ENCODE assay signal across 8 cellular contexts in the genomic region with DNA sequence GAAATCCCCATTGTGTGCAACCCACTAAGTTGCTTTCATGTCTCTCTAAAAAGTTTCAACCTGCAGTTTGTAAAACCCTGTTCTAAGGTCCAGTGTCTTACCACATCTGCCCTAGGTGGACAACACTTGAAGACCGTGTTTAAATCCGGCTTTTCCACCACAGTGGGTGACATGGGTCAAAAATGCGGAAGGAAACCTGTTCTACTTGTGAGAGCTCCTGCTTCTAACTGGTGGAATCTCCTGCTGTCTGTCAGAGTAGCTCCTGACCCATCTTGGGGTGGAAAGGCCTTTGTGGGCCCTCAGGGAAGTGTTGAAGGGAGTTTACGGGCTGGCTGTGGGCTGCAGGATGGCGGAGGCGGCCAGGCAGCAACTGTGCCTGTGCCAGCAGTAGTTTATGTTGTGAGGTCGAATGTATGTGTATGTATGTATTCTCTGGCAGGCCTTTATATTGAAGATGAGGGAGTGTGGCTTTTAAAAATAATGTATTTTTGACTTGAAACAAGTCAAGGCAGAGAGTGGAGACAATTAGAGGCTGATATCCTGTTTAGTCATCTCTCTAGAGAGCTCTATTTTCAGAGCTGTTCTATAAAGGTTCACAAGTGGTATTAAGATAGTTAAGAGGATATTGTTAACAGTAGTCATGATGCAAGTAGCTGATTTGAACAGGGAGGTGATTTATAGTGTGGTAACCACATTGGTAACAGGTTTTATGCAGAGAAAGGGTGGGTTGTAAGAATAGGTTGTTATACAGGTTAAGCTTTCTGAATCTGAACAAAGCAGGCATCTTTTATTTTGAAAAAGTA.
DNase-seq lines count a peak whose midpoint lies in the region; ATAC-seq and TF ChIP-seq lines count a peak whose summit lies in the region.

No MANE protein-coding gene starts in this region.

- ATAC-seq in GM21381 (IDR thresholded peaks at IDR 0.05; ENCODE audit: unreplicated experiment) (peak; percentile 64), upper lobe of left lung (ENCODE audit: low FRiP score in 2 of 2) (peak; percentile 34 to 35), HG03457 (IDR thresholded peaks at IDR 0.05; ENCODE audit: unreplicated experiment) (no peak)

- TF ChIP-seq CTCF in right atrium auricular region (IDR thresholded peaks at IDR 0.05) (no peak), upper lobe of left lung (IDR thresholded peaks at IDR 0.05) (no peak)

- H3K27me3 ChIP-seq in right atrium auricular region = no peaks in the 10 kb centered on the region
- no peaks in the 10 kb centered on the region for H3K27me3 ChIP-seq in upper lobe of left lung

- H3K4me3 ChIP-seq in right atrium auricular region = no peak overlapping the region
- H3K4me3 ChIP-seq in upper lobe of left lung = no peak overlapping the region

- 57 to 81% methylated on average over 7 of the region's 7 CpGs for WGBS in upper lobe of left lung, 2 donors

- peak overlapping the region; percentile 19 to 70 for H3K27ac ChIP-seq in right atrium auricular region
- H3K27ac ChIP-seq in upper lobe of left lung = peak overlapping the region in 3 of 4 donors; percentile 4 to 75 (median 24)

- no peaks in the 10 kb centered on the region for H3K9me3 ChIP-seq in right atrium auricular region
- H3K9me3 ChIP-seq in upper lobe of left lung = no peaks in the 10 kb centered on the region

- peak; percentile 14 for DNase-seq in GDM1 (lab: John Stamatoyannopoulos, UW)
- peak; percentile 54 for DNase-seq in HT-29 (ENCODE audit: low spot score)
- DNase-seq in activated CD4-positive, alpha-beta T cell treated with anti-CD3 and anti-CD28 coated beads, Interleukin-2, amount 50 U/mL, for 48 hours = peak; percentile 41 to 55
- no peak for DNase-seq in right atrium auricular region (ENCODE audit: low spot score)
- peak in 1 of 2 donors; percentile 31 for DNase-seq in upper lobe of left lung
- DNase-seq in RPMI8226 = no peak

- H3K36me3 ChIP-seq in right atrium auricular region = no peaks in the 10 kb centered on the region
- no peaks in the 10 kb centered on the region for H3K36me3 ChIP-seq in upper lobe of left lung

- no peak for TF ChIP-seq EP300 in upper lobe of left lung (IDR thresholded peaks at IDR 0.05)

- H3K4me1 ChIP-seq in right atrium auricular region (peaks cover 0 to 47% of the 10 kb centered on the region in 2 donors), upper lobe of left lung (peaks cover 11 to 62% (median 30%) of the 10 kb centered on the region in 4 donors)

- no peak for TF ChIP-seq POLR2A in upper lobe of left lung (IDR thresholded peaks at IDR 0.05)

Comparison
In these comparisons a context has a peak if more than half of its experiments do, and no peak if none do; other contexts are left out.
1. DNase-seq: peak in GDM1 (single experiment), HT-29 (single experiment) and activated CD4-positive, alpha-beta T cell treated with anti-CD3 and anti-CD28 coated beads, Interleukin-2, amount 50 U/mL, for 48 hours (2 of 2); none in right atrium auricular region (single experiment) and RPMI8226 (single experiment).